In the genomic region with DNA sequence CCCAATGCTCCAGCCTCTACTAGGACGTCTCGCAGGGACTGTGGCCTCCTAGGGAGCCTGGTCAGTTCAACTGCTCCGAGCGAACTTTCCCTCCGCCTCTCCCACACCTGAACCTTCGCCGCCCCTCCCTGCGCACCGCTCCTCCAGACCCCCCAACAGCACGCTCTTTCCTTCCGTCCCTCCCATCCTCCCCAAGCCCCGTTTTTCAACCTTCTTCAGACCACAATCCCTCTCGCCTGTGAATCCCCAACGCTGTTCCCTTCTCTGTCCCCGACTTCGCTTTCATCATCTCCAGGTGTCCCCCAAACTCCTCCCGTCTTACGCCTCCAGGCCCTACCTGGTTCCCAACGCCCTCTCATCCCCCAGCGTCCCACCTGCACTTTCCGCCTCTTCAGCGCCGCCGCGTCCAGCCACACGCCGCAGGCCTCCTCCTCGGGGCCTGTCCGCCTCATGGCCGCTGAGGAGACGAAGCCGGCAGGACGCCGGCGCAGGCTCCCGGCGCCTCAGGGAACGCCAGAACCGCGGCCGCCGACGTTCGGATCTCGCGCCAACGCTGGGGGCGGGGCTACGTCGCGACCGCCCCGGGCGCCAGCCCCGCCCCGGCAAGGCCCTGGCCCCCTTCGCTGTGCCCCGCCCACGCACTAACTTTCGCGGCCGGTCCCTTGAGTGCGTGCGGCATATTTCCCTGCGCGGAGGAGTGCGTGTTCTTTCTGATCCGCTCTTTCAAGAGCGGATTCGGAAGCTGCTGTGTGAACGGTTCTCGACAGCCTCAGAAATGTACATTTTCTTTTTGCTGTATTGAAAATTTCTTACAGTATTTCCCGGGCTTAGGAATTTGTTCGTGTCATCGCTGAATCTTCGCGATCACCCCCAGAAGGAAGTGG, we compare ENCODE assay signal across 8 cellular contexts. TPM values are rescaled to one million over a fixed set of nuclear protein-coding genes. Genes with fewer than 3 reads are reported as not detected.
DNase-seq lines count a peak whose midpoint lies in the region; ATAC-seq and TF ChIP-seq lines count a peak whose summit lies in the region.

A gene with protein sequence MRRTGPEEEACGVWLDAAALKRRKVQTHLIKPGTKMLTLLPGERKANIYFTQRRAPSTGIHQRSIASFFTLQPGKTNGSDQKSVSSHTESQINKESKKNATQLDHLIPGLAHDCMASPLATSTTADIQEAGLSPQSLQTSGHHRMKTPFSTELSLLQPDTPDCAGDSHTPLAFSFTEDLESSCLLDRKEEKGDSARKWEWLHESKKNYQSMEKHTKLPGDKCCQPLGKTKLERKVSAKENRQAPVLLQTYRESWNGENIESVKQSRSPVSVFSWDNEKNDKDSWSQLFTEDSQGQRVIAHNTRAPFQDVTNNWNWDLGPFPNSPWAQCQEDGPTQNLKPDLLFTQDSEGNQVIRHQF (minus strand): TSS at position 552 of the 884 bp plus-strand sequence. CDS start 100 bp downstream, at position 452.

- peaks cover 12% of the 10 kb centered on the region for H3K36me3 Mint-ChIP-seq in activated CD8-positive, alpha-beta T cell treated with anti-CD3 and anti-CD28 coated beads for 36 hours (ENCODE audit: low read depth)

- H3K36me3 ChIP-seq in BJ (ENCODE audit: control insufficient read depth, insufficient read depth, low read length) (peaks cover 8% of the 10 kb centered on the region), ectodermal cell (ENCODE audit: control insufficient read depth, insufficient read depth, low read length) (no peaks in the 10 kb centered on the region)

- H3K4me3 ChIP-seq in BJ (ENCODE audit: low read depth, low read length): peak within 1 kb of the TSS; percentile 73
- H3K4me3 ChIP-seq in ectodermal cell (ENCODE audit: insufficient read depth, low read depth, low read length): peak within 1 kb of the TSS; percentile 61

- H3K4me1 Mint-ChIP-seq in activated CD8-positive, alpha-beta T cell treated with anti-CD3 and anti-CD28 coated beads for 36 hours (ENCODE audit: low read depth): peaks cover 19% of the 10 kb centered on the region

- peak within 1 kb of the TSS; percentile 98 for H3K4me3 Mint-ChIP-seq in activated CD8-positive, alpha-beta T cell treated with anti-CD3 and anti-CD28 coated beads for 36 hours

- H3K27me3 Mint-ChIP-seq in activated CD8-positive, alpha-beta T cell treated with anti-CD3 and anti-CD28 coated beads for 36 hours: no peaks in the 10 kb centered on the region

- H3K27me3 ChIP-seq in BJ (ENCODE audit: control insufficient read depth, insufficient read depth, low read length): no peaks in the 10 kb centered on the region
- H3K27me3 ChIP-seq in ectodermal cell (ENCODE audit: control insufficient read depth, insufficient read depth, low read length, poor library complexity, severe bottlenecking): no peaks in the 10 kb centered on the region

- H3K27ac ChIP-seq in ectodermal cell (ENCODE audit: insufficient read depth, low read depth, low read length, poor library complexity, severe bottlenecking): no peak within 1 kb of the TSS

- WGBS in ectodermal cell, 2 experiments: 1% methylated on average over 77 of the region's 77 CpGs

- intact Hi-C loops in activated CD8-positive, alpha-beta T cell treated with anti-CD3 and anti-CD28 coated beads for 36 hours (cut with micrococcal nuclease): no loop called here

- POLR2A ChIA-PET in BJ (lab: Charles Lee): no interaction called here
- POLR2A ChIA-PET in activated CD8-positive, alpha-beta T cell treated with anti-CD3 and anti-CD28 coated beads for 36 hours (lab: Charles Lee): interaction anchor here (0.9 to 1.0 kb wide), 4 partner anchors 14 to 47 kb away, joined by 3 to 4 read pairs (median 3); a partner anchor contains a TSS

- H3K9me3 Mint-ChIP-seq in activated CD8-positive, alpha-beta T cell treated with anti-CD3 and anti-CD28 coated beads for 36 hours: no peaks in the 10 kb centered on the region

- H3K4me1 ChIP-seq in ectodermal cell (ENCODE audit: control insufficient read depth, insufficient read depth, low read length): peaks cover 7% of the 10 kb centered on the region

- no peaks in the 10 kb centered on the region for H3K9me3 ChIP-seq in ectodermal cell (ENCODE audit: control insufficient read depth, low read length)

- no peak for TF ChIP-seq CTCF in BJ (IDR thresholded peaks at IDR 0.05; ENCODE audit: insufficient read depth, low read depth, low read length)
- no peak for TF ChIP-seq CTCF in activated CD8-positive, alpha-beta T cell treated with anti-CD3 and anti-CD28 coated beads for 36 hours (IDR thresholded peaks at IDR 0.05)

- H3K27ac Mint-ChIP-seq in activated CD8-positive, alpha-beta T cell treated with anti-CD3 and anti-CD28 coated beads for 36 hours: peak within 1 kb of the TSS; percentile 87

- DNase-seq in BJ (ENCODE audit: low read depth) (peak; percentile 34), NCI-H82 (lab: John Stamatoyannopoulos, UW) (peak; percentile 94), lung microvascular endothelial cell (ENCODE audit: low read depth in 2 of 2) (peak; percentile 83 to 85)
- peak; percentile 95 for DNase-seq in activated CD8-positive, alpha-beta T cell treated with anti-CD3 and anti-CD28 coated beads for 36 hours
- DNase-seq in stimulated activated CD4-positive, alpha-beta T cell treated with anti-CD3 and anti-CD28 coated beads, TNF-alpha, amount 100 ng/mL, for 24 hours (ENCODE audit: low read depth in 3 of 3): peak; percentile 80 to 89 (median 84)

- CTCF ChIA-PET in BJ (lab: Yijun Ruan, JAX): no interaction called here
- CTCF ChIA-PET in activated CD8-positive, alpha-beta T cell treated with anti-CD3 and anti-CD28 coated beads for 36 hours (lab: Charles Lee): interaction anchor here (0.7 to 1.0 kb wide), 2 partner anchors 36 to 141 kb away, joined by 3 to 4 read pairs; no protein-coding TSS in a partner anchor

- ATAC-seq in GM19324 (IDR thresholded peaks at IDR 0.05; ENCODE audit: low FRiP score, unreplicated experiment) (peak; percentile 82), HG03521 (IDR thresholded peaks at IDR 0.05; ENCODE audit: unreplicated experiment) (peak; percentile 94)
- peak; percentile 98 for ATAC-seq in activated CD8-positive, alpha-beta T cell treated with anti-CD3 and anti-CD28 coated beads for 36 hours

RNA-seq across cellular contexts. Expression of the gene that starts here (rescaled TPM):
- polyA plus RNA-seq in BJ (2011; rRNA removed): 1.4 and 2.8 TPM in 2 replicates
- 1.0 and 2.2 TPM in 2 replicates for polyA minus RNA-seq in BJ (2011; rRNA and poly(A)+ RNA removed)
- total RNA-seq in activated CD8-positive, alpha-beta T cell treated with anti-CD3 and anti-CD28 coated beads for 36 hours: 10 to 100 TPM in 1 of 2 experiments, 1 to 10 TPM in 1; 8.8 to 10.3 TPM
- 14.9 TPM for polyA plus RNA-seq in ectodermal cell (2013, experiment 1 of 4)
- polyA plus RNA-seq in ectodermal cell (2013, experiment 2 of 4): 15.2 TPM
- polyA plus RNA-seq in ectodermal cell (2013, experiment 3 of 4): 13.6 TPM
- 11.6 TPM for polyA plus RNA-seq in ectodermal cell (2013, experiment 4 of 4)
- 0.60 and 2.0 TPM in 2 replicates for total RNA-seq in lung microvascular endothelial cell

Comparison
In these comparisons a context has a peak if more than half of its experiments do, and no peak if none do; other contexts are left out.
1. DNase-seq: peak in every context shown above with its lines; median percentile 95 in activated CD8-positive, alpha-beta T cell treated with anti-CD3 and anti-CD28 coated beads for 36 hours; 94 in NCI-H82; 84 in lung microvascular endothelial cell; 84 in stimulated activated CD4-positive, alpha-beta T cell treated with anti-CD3 and anti-CD28 coated beads, TNF-alpha, amount 100 ng/mL, for 24 hours; 34 in BJ.